8 cellular contexts compared by ENCODE assay signal in the genomic region with DNA sequence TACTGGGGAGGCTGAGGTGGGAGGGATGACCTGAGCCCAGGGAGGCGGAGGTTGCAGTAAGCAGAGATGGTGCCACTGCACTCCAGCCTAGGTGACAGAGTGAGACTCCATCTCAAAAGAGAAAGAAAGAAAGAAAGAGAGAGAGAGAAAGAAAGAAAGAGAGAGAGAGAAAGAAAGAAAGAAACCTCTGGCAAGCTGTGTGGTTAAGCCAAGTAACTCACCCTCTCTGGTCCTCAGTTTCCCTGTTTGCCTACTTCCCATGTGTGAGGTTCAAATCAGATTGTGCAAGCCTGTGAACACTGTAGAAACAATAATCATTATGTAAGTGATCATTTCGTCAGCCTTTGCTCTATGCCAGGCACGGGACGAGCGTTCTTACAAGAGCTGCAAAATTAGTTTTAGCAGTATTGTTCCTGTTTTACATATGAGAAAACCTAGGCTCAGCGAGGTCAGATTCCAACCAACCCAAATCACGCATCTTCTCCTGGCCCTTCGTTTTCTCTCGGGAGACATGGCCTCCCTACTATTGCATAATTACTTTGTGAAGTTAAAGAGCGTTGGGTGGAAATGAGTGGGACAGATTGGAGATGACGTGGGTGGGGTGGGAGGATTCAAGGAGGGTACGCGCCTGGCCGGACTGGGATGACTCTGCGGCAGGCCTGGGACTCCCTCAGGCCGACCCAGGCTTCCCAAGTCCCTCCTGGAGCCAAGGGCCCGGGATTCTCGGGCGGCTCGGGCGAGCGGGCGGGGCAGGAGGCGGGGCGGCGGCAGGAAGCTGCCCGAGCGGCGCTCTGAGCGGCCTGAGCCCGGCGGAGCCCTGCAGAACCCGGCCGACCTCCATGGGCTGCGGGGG. TPM values are rescaled to one million over a fixed set of nuclear protein-coding genes. Genes with fewer than 3 reads are reported as not detected.
DNase-seq lines count a peak whose midpoint lies in the region; ATAC-seq and TF ChIP-seq lines count a peak whose summit lies in the region.

A gene with protein sequence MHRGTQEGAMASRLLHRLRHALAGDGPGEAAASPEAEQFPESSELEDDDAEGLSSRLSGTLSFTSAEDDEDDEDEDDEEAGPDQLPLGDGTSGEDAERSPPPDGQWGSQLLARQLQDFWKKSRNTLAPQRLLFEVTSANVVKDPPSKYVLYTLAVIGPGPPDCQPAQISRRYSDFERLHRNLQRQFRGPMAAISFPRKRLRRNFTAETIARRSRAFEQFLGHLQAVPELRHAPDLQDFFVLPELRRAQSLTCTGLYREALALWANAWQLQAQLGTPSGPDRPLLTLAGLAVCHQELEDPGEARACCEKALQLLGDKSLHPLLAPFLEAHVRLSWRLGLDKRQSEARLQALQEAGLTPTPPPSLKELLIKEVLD (plus strand): TSS at position 770 of the 853 bp plus-strand sequence. CDS start 121 bp downstream, outside the sequence.

- peak within 1 kb of the TSS; percentile 71 for H3K4me3 Mint-ChIP-seq in activated T-cell treated with anti-CD3 and anti-CD28 coated beads, Interleukin-2, amount 50 U/mL, for 24 hours

- peaks cover 12% of the 10 kb centered on the region for H3K4me1 Mint-ChIP-seq in activated T-cell treated with anti-CD3 and anti-CD28 coated beads, Interleukin-2, amount 50 U/mL, for 24 hours (ENCODE audit: low read depth)

- TF ChIP-seq CTCF in AG09319 (IDR thresholded peaks at IDR 0.05; ENCODE audit: low read depth, low read length) = no peak

- DNase-seq in AG09319 (ENCODE audit: extremely low read depth, low read depth) (peak; percentile 84), NCI-H2196 treated with DMSO at 0.1 percent for 48 hours (lab: John Stamatoyannopoulos, UW; ENCODE audit: unreplicated experiment) (peak; percentile 35), stromal cell of bone marrow (ENCODE audit: low read depth) (peak; percentile 92)
- peak; percentile 57 for DNase-seq in activated T-cell treated with anti-CD3 and anti-CD28 coated beads, Interleukin-2, amount 50 U/mL, for 24 hours

- no peaks in the 10 kb centered on the region for H3K27me3 ChIP-seq in esophagus (ENCODE audit: control insufficient read depth in 1 of 2, insufficient read depth in 2 of 2, low read length in 2 of 2)

- H3K4me3 ChIP-seq in esophagus (ENCODE audit: low read depth in 1 of 2, low read length in 2 of 2) (peak within 1 kb of the TSS; percentile 68 to 70), mesodermal cell (ENCODE audit: extremely low read depth, insufficient read depth, low read length, poor library complexity, severe bottlenecking) (peak within 1 kb of the TSS; percentile 64)

- H3K36me3 ChIP-seq in esophagus (ENCODE audit: control insufficient read depth in 2 of 2, insufficient read depth in 2 of 2, low read length in 1 of 2) (no peaks in the 10 kb centered on the region), mesodermal cell (ENCODE audit: control insufficient read depth, insufficient read depth, low read length) (peaks cover 16% of the 10 kb centered on the region)

- no peaks in the 10 kb centered on the region for H3K9me3 Mint-ChIP-seq in activated T-cell treated with anti-CD3 and anti-CD28 coated beads, Interleukin-2, amount 50 U/mL, for 24 hours

- H3K36me3 Mint-ChIP-seq in activated T-cell treated with anti-CD3 and anti-CD28 coated beads, Interleukin-2, amount 50 U/mL, for 24 hours (ENCODE audit: low read depth) = no peaks in the 10 kb centered on the region

- peak within 1 kb of the TSS; percentile 61 for H3K27ac Mint-ChIP-seq in activated T-cell treated with anti-CD3 and anti-CD28 coated beads, Interleukin-2, amount 50 U/mL, for 24 hours

- H3K27me3 Mint-ChIP-seq in activated T-cell treated with anti-CD3 and anti-CD28 coated beads, Interleukin-2, amount 50 U/mL, for 24 hours = no peaks in the 10 kb centered on the region

- H3K4me1 ChIP-seq in esophagus (ENCODE audit: control insufficient read depth in 2 of 2, insufficient read depth in 2 of 2, low read length in 1 of 2) = peaks cover 3 to 12% of the 10 kb centered on the region in 2 donors
- peaks cover 12% of the 10 kb centered on the region for H3K4me1 ChIP-seq in mesodermal cell (ENCODE audit: control insufficient read depth, insufficient read depth, low read length, poor library complexity, severe bottlenecking)

- H3K9me3 ChIP-seq in esophagus (ENCODE audit: control insufficient read depth in 2 of 2, insufficient read depth in 1 of 2, low read depth in 1 of 2, low read length in 1 of 2) (no peaks in the 10 kb centered on the region), mesodermal cell (ENCODE audit: control insufficient read depth, low read length) (no peaks in the 10 kb centered on the region)

- ATAC-seq in GM19372 (IDR thresholded peaks at IDR 0.05; ENCODE audit: low read depth, unreplicated experiment) = peak; percentile 43
- no peak for ATAC-seq in GM18520 (IDR thresholded peaks at IDR 0.05; ENCODE audit: unreplicated experiment)

- H3K27ac ChIP-seq in esophagus (ENCODE audit: low read depth in 2 of 2, low read length in 1 of 2) = peak within 1 kb of the TSS; percentile 85 to 93
- H3K27ac ChIP-seq in mesodermal cell (ENCODE audit: low read depth, low read length, severe bottlenecking) = peak within 1 kb of the TSS; percentile 76

- WGBS in esophagus, 2 donors = 3 to 6% methylated on average over 31 to 35 of the region's 35 CpGs
- WGBS in mesodermal cell (ENCODE audit: insufficient coverage in 2 of 2), 2 experiments = 15 to 20% methylated on average over 22 to 25 of the region's 35 CpGs

RNA-seq across cellular contexts. Expression of the gene that starts here (rescaled TPM):
- polyA plus RNA-seq in esophagus = 10 to 100 TPM in 1 of 2 donors, 1 to 10 TPM in 1; 9.3 to 25.8 TPM
- 12.8 TPM for polyA plus RNA-seq in mesodermal cell (2013, experiment 1 of 2)
- polyA plus RNA-seq in mesodermal cell (2013, experiment 2 of 2) = 10.8 TPM

Comparison
In these comparisons a context has a peak if more than half of its experiments do, and no peak if none do; other contexts are left out.
1. DNase-seq: peak in every context shown above with its lines; median percentile 92 in stromal cell of bone marrow; 84 in AG09319; 57 in activated T-cell treated with anti-CD3 and anti-CD28 coated beads, Interleukin-2, amount 50 U/mL, for 24 hours; 35 in NCI-H2196 treated with DMSO at 0.1 percent for 48 hours.